In the genomic region with DNA sequence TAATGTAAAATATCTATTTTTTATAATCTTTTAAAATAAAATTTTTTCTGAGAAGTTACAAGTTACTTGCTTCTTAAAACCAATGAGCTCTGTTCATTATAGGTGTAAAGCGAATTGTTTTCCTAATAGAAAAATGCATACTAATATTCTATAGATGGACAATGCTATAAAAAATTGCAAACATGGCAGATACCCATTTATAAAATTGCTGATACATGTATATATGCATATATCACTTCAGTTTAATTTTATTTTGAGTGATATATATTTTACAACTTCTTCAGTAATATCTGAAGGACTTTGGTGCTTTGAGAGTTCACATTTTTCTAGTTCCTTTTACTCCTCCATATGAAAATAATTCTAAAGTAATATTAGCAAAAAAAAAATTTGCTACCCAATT, we compare ENCODE assay signal across 20 cellular contexts.
DNase-seq lines count a peak whose midpoint lies in the region; ATAC-seq, FAIRE-seq and TF ChIP-seq lines count a peak whose summit lies in the region.
"Had no signal": no experiment of that assay in that cellular context is flagged by ENCODE, and none has a peak within 500 bp of the region (broad histone marks: within the 10 kb centered on the region; RNA-seq: fewer than 3 reads in every experiment).

No MANE protein-coding gene starts in this region.

- no peaks in the 10 kb centered on the region for H3K4me1 ChIP-seq in HepG2 (ENCODE audit: insufficient read depth, low read length)
- no peaks in the 10 kb centered on the region for H3K4me1 ChIP-seq in right lobe of liver
- no peaks in the 10 kb centered on the region for H3K4me1 ChIP-seq in K562 (replicated peaks in 1 of 2; ENCODE audit: control insufficient read depth in 2 of 2, insufficient read depth in 2 of 2, low read length in 2 of 2)
- H3K4me1 ChIP-seq in mesenchymal stem cell (ENCODE audit: control insufficient read depth, insufficient read depth, low read depth, low read length): no peaks in the 10 kb centered on the region
- H3K4me1 ChIP-seq: A549; BLaER1 treated with 17β-estradiol and CSF1 and Interleukin-3, amounts not matched to agents 10 nM and 100 nM had no signal

- no peak for DNase-seq in HepG2 (ENCODE audit: low spot score)
- DNase-seq in right lobe of liver: no peak
- no peak for DNase-seq in K562 (ENCODE audit: extremely low read depth in 1 of 4, low spot score in 3 of 4)
- no peak for DNase-seq in mesenchymal stem cell
- no peak for DNase-seq in NCI-H187 (lab: John Stamatoyannopoulos, UW)
- DNase-seq: Caco-2; Calu3; CD4-positive, alpha-beta T cell; CD8-positive, alpha-beta T cell; DMS79 treated with DMSO at 0.1 percent for 48 hours; GF-D8 had no signal

- H3K79me1 ChIP-seq in mesenchymal stem cell (replicated peaks; ENCODE audit: low read length, poor library complexity, severe bottlenecking): no peaks in the 10 kb centered on the region

- H3K79me2 ChIP-seq in HepG2 (ENCODE audit: insufficient read depth, low read length) (no peaks in the 10 kb centered on the region), K562 (ENCODE audit: control insufficient read depth, insufficient read depth, low read length) (no peaks in the 10 kb centered on the region)

- no peaks in the 10 kb centered on the region for H3K27me3 ChIP-seq in HepG2 (ENCODE audit: control insufficient read depth in 1 of 2, insufficient read depth in 2 of 2, low read length in 2 of 2)
- H3K27me3 ChIP-seq in right lobe of liver: no peaks in the 10 kb centered on the region
- no peaks in the 10 kb centered on the region for H3K27me3 ChIP-seq in K562 (ENCODE audit: control insufficient read depth in 2 of 2, insufficient read depth in 2 of 2, low read length in 2 of 2)
- no peaks in the 10 kb centered on the region for H3K27me3 ChIP-seq in mesenchymal stem cell (ENCODE audit: control insufficient read depth in 1 of 2, insufficient read depth in 1 of 2, low read length in 2 of 2)
- H3K27me3 ChIP-seq: BLaER1 treated with 17β-estradiol and CSF1 and Interleukin-3, amounts not matched to agents 10 nM and 100 nM had no signal

- TF ChIP-seq CTCF in HepG2 (CRISPR knock-in tag; IDR thresholded peaks at IDR 0.05) (no peak), right lobe of liver (IDR thresholded peaks at IDR 0.05) (no peak), K562 (IDR thresholded peaks at IDR 0.05 in 2 of 3, conservative IDR thresholded peaks at IDR 0.05 in 1 of 3; ENCODE audit: insufficient read depth in 2 of 3, low read depth in 1 of 3, low read length in 3 of 3) (no peak)

- H3K36me3 ChIP-seq in HepG2 (replicated peaks in 1 of 2; ENCODE audit: control insufficient read depth in 1 of 2, insufficient read depth in 2 of 2, low read length in 2 of 2) (no peaks in the 10 kb centered on the region), right lobe of liver (no peaks in the 10 kb centered on the region), K562 (ENCODE audit: control insufficient read depth, insufficient read depth, low read length) (no peaks in the 10 kb centered on the region), mesenchymal stem cell (ENCODE audit: control insufficient read depth in 1 of 2, insufficient read depth in 2 of 2, low read depth in 1 of 2, low read length in 2 of 2) (no peaks in the 10 kb centered on the region)
- H3K36me3 ChIP-seq: BLaER1 treated with 17β-estradiol and CSF1 and Interleukin-3, amounts not matched to agents 10 nM and 100 nM had no signal

- H4K8ac ChIP-seq in mesenchymal stem cell (ENCODE audit: low read length): no peak overlapping the region

- no peak overlapping the region for H3K23ac ChIP-seq in mesenchymal stem cell (ENCODE audit: low read length in 2 of 2)

- CTCF ChIA-PET in HepG2 (lab: Yijun Ruan, JAX; ENCODE audit: low intra/inter-chr PET ratio, low total read pairs) (no interaction called here), K562 (lab: Yijun Ruan, JAX; ENCODE audit: low intra/inter-chr PET ratio) (no interaction called here)

- H3K4me2 ChIP-seq in HepG2 (ENCODE audit: low read depth, low read length): no peak overlapping the region
- no peak overlapping the region for H3K4me2 ChIP-seq in K562 (ENCODE audit: insufficient read depth, low read length)
- H3K4me2 ChIP-seq in mesenchymal stem cell (ENCODE audit: low read length, poor library complexity, severe bottlenecking): no peak overlapping the region
- H3K4me2 ChIP-seq: A549; BLaER1 treated with 17β-estradiol and CSF1 and Interleukin-3, amounts not matched to agents 10 nM and 100 nM had no signal

- H3K9me3 ChIP-seq in HepG2 (ENCODE audit: low read length) (peaks cover 68% of the 10 kb centered on the region), right lobe of liver (no peaks in the 10 kb centered on the region), K562 (replicated peaks; ENCODE audit: control insufficient read depth, insufficient read depth, low read depth, low read length) (no peaks in the 10 kb centered on the region), mesenchymal stem cell (ENCODE audit: control insufficient read depth, low read length) (no peaks in the 10 kb centered on the region)
- H3K9me3 ChIP-seq: A549; BLaER1 treated with 17β-estradiol and CSF1 and Interleukin-3, amounts not matched to agents 10 nM and 100 nM; Caco-2 had no signal

- TF ChIP-seq POLR2A in HepG2 (IDR thresholded peaks at IDR 0.05; ENCODE audit: insufficient read depth in 1 of 2, low read depth in 2 of 2, low read length in 2 of 2) (no peak), right lobe of liver (IDR thresholded peaks at IDR 0.05) (no peak), K562 (conservative IDR thresholded peaks at IDR 0.05) (no peak)

- no peak overlapping the region for H2BK15ac ChIP-seq in mesenchymal stem cell (ENCODE audit: low read depth, poor library complexity, severe bottlenecking)

- H3K4me3 ChIP-seq in HepG2 (replicated peaks in 1 of 3; ENCODE audit: insufficient read depth in 1 of 3, low read depth in 2 of 3, low read length in 3 of 3): no peak overlapping the region
- H3K4me3 ChIP-seq in right lobe of liver: no peak overlapping the region
- H3K4me3 ChIP-seq in K562: no peak overlapping the region
- no peak overlapping the region for H3K4me3 ChIP-seq in mesenchymal stem cell (ENCODE audit: insufficient read depth in 1 of 2, low read depth in 1 of 2, low read length in 2 of 2)
- H3K4me3 ChIP-seq: A549; BLaER1 treated with 17β-estradiol and CSF1 and Interleukin-3, amounts not matched to agents 10 nM and 100 nM had no signal

- no peak overlapping the region for H3K4ac ChIP-seq in mesenchymal stem cell (ENCODE audit: low read depth in 1 of 2, low read length in 2 of 2)

- no peak overlapping the region for H2BK12ac ChIP-seq in mesenchymal stem cell (ENCODE audit: low read length in 2 of 2)

- H2BK120ac ChIP-seq in mesenchymal stem cell (ENCODE audit: low read depth, low read length): no peak overlapping the region

- FAIRE-seq in HepG2 (lab: Jason Lieb, UNC) (no peak), K562 (lab: Jason Lieb, UNC) (no peak)
- FAIRE-seq: A549, G401.6, GM12891, GM19239 had no signal

- H4K20me1 ChIP-seq in HepG2 (ENCODE audit: insufficient read depth, low read length) (no peaks in the 10 kb centered on the region), K562 (replicated peaks; ENCODE audit: control insufficient read depth, insufficient read depth, low read length) (no peaks in the 10 kb centered on the region)
- H4K20me1 ChIP-seq: BLaER1 treated with 17β-estradiol and CSF1 and Interleukin-3, amounts not matched to agents 10 nM and 100 nM had no signal

- no peak overlapping the region for H3K18ac ChIP-seq in mesenchymal stem cell (ENCODE audit: low read depth in 1 of 2, low read length in 2 of 2)

- ATAC-seq in HepG2: no peak
- no peak for ATAC-seq in right lobe of liver
- no peak for ATAC-seq in K562
- ATAC-seq in GM21447 (IDR thresholded peaks at IDR 0.05; ENCODE audit: unreplicated experiment): no peak
- no peak for ATAC-seq in HG03469 (IDR thresholded peaks at IDR 0.05; ENCODE audit: unreplicated experiment)
- ATAC-seq: A549; CD8-positive, alpha-beta T cell had no signal

- H3K27ac ChIP-seq in HepG2 (ENCODE audit: extremely low read length, insufficient read depth, low read length) (no peak overlapping the region), right lobe of liver (no peak overlapping the region), K562 (ENCODE audit: extremely low read depth, low read depth, low read length) (no peak overlapping the region), mesenchymal stem cell (ENCODE audit: low read length, poor library complexity, severe bottlenecking) (no peak overlapping the region)
- H3K27ac ChIP-seq: 22Rv1; A549; BLaER1 treated with 17β-estradiol and CSF1 and Interleukin-3, amounts not matched to agents 10 nM and 100 nM; C4-2B had no signal

- no peak for TF ChIP-seq EP300 in HepG2 (IDR thresholded peaks at IDR 0.05; ENCODE audit: low read depth in 2 of 2, low read length in 2 of 2)
- TF ChIP-seq EP300 in HepG2 (CRISPR knock-in tag; IDR thresholded peaks at IDR 0.05; ENCODE audit: borderline replicate concordance): no peak
- TF ChIP-seq EP300 in K562 (IDR thresholded peaks at IDR 0.05; ENCODE audit: low read length): no peak

- no peak overlapping the region for H3K14ac ChIP-seq in mesenchymal stem cell (ENCODE audit: low read length in 2 of 2)

- BruUV-seq in HepG2 (replicated peaks; lab: Mats Ljungman, UMichigan): no TSS peak
- no TSS peak for BruUV-seq in K562 (replicated peaks; lab: Mats Ljungman, UMichigan)

- H4K91ac ChIP-seq in mesenchymal stem cell (ENCODE audit: low read length): no peak overlapping the region

- H3K9ac ChIP-seq in HepG2 (ENCODE audit: insufficient read depth, low read depth, low read length) (no peak overlapping the region), K562 (ENCODE audit: insufficient read depth in 1 of 2, low read depth in 2 of 2, low read length in 2 of 2) (no peak overlapping the region), mesenchymal stem cell (ENCODE audit: low read length) (peak overlapping the region; percentile 42)
- H3K9ac ChIP-seq: BLaER1 treated with 17β-estradiol and CSF1 and Interleukin-3, amounts not matched to agents 10 nM and 100 nM had no signal

- no peaks in the 10 kb centered on the region for H3K9me1 ChIP-seq in K562 (ENCODE audit: control insufficient read depth, insufficient read depth, low read length)

- H2AFZ ChIP-seq in HepG2 (ENCODE audit: low read length): no peak overlapping the region
- no peak overlapping the region for H2AFZ ChIP-seq in K562 (ENCODE audit: low read depth, low read length)
- H2AFZ ChIP-seq in mesenchymal stem cell (ENCODE audit: low read depth, low read length): no peak overlapping the region

- no peak for TF ChIP-seq RAD21 in HepG2 (CRISPR knock-in tag; IDR thresholded peaks at IDR 0.05)
- no peak for TF ChIP-seq RAD21 in K562 (CRISPR knock-in tag; conservative IDR thresholded peaks at IDR 0.05 in 1 of 2, IDR thresholded peaks at IDR 0.05 in 1 of 2)

- intact Hi-C loops in HepG2 (cut with micrococcal nuclease; ENCODE audit: unreplicated experiment): no loop called here
- intact Hi-C loops in right lobe of liver (cut with DNase I): no loop called here
- intact Hi-C loops in K562 (cut with micrococcal nuclease): no loop called here

- H2AK5ac ChIP-seq in mesenchymal stem cell (ENCODE audit: low read length, severe bottlenecking): no peak overlapping the region

- WGBS in HepG2 (ENCODE audit: low lambda C conversion rate): 2% methylated on average over 1 of the region's 1 CpG
- WGBS in right lobe of liver (ENCODE audit: insufficient coverage, low coverage, low lambda C conversion rate, missing lambda C conversion rate): 57% methylated on average over 1 of the region's 1 CpG
- WGBS in K562 (ENCODE audit: insufficient coverage, low coverage, missing lambda C conversion rate): 0% methylated on average over 1 of the region's 1 CpG
- no CpG with 5 or more reads among the region's 1 CpG for WGBS in mesenchymal stem cell

- POLR2A ChIA-PET in HepG2 (lab: Yijun Ruan, JAX) (no interaction called here), K562 (lab: Yijun Ruan, JAX) (no interaction called here)

- in situ Hi-C loops in HepG2 (cut with HindIII; ENCODE audit: extremely low pct_ligation_motif_present, low pct_unique_long_range_greater_than_20kb): no loop called here
- in situ Hi-C loops in K562 (cut with MboI): no loop called here

- no peak overlapping the region for H2BK5ac ChIP-seq in mesenchymal stem cell (ENCODE audit: low read depth, low read length, poor library complexity, severe bottlenecking)

Comparison
In these comparisons a context has a peak if more than half of its experiments do, and no peak if none do; other contexts are left out.
1. Of the 241 proteins assayed by ChIP-seq in both HepG2 and K562: peak only in HepG2: MAFF and MAFK; only in K562: none; in both: none; in neither: 239.